Comparison of ENCODE assay signal across 9 cellular contexts in the genomic region with DNA sequence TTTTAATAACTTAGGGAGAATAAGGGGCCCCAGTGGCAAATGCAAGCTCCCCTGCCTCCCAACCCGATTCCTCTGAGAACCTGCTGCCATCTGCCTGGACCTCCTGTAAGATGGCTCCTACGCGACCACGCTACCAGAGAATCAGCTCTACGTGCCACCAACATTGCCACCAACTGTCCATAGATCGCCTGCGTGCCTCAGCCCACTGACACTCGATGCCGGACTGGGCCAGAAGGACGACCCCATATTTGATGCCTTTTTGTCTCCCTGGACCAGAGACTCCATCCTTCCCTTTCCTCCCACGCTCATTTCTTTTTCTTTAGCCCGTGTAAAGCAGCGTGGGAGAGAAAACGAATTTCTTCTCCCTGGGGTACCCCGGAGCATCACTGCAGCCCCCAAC. TPM values are rescaled to one million over a fixed set of nuclear protein-coding genes. Genes with fewer than 3 reads are reported as not detected.
A peak's percentile ranks its signal among the peaks of the same experiment; 100 is the strongest.
DNase-seq lines count a peak whose midpoint lies in the region; ATAC-seq and TF ChIP-seq lines count a peak whose summit lies in the region.
"Had no signal": no experiment of that assay in that cellular context is flagged by ENCODE, and none has a peak within 500 bp of the region (broad histone marks: within the 10 kb centered on the region; RNA-seq: fewer than 3 reads in every experiment).

No MANE protein-coding gene starts in this region.

- H3K27me3 ChIP-seq in BJ (ENCODE audit: control insufficient read depth, insufficient read depth, low read length) (no peaks in the 10 kb centered on the region), OCI-LY1 (ENCODE audit: insufficient read depth, low read length) (no peaks in the 10 kb centered on the region)

- H3K36me3 ChIP-seq in BJ (ENCODE audit: control insufficient read depth, insufficient read depth, low read length) (no peaks in the 10 kb centered on the region), OCI-LY1 (ENCODE audit: insufficient read depth, low read length) (peaks cover 14% of the 10 kb centered on the region; the same call in 1 of the 2 replicates)

- H2AFZ ChIP-seq in OCI-LY1 (ENCODE audit: low read length) = peak overlapping the region; percentile 85

- DNase-seq in BJ (ENCODE audit: low read depth) (no peak), left colon (peak; percentile 31 to 40)
- DNase-seq in stimulated activated naive B cell treated with anti-CD40 and anti-IgM and Interleukin-4, amounts not matched to agents 10 μg/mL and 1 μg/mL and 100 μg/mL, for 72 hours = peak; percentile 31

- peaks cover 0 to 3% (median 0%) of the 10 kb centered on the region in 5 experiments for H3K9me3 Mint-ChIP-seq in brain
- H3K9me3 Mint-ChIP-seq in stimulated activated naive B cell treated with anti-CD40 and anti-IgM and Interleukin-4, amounts not matched to agents 10 μg/mL and 1 μg/mL and 100 μg/mL, for 72 hours = no peaks in the 10 kb centered on the region

- peak; percentile 21 for ATAC-seq in GM18868 (IDR thresholded peaks at IDR 0.05; ENCODE audit: unreplicated experiment)
- peak; percentile 4 for ATAC-seq in HG03108 (IDR thresholded peaks at IDR 0.05; ENCODE audit: unreplicated experiment)
- no peak for ATAC-seq in left colon
- ATAC-seq in stimulated activated naive B cell treated with anti-CD40 and anti-IgM and Interleukin-4, amounts not matched to agents 10 μg/mL and 1 μg/mL and 100 μg/mL, for 72 hours (replicated peaks) = peak; percentile 29 to 31
- ATAC-seq in GM18519 (IDR thresholded peaks at IDR 0.05; ENCODE audit: low FRiP score, unreplicated experiment) = no peak

- peak overlapping the region; percentile 61 for H3K27ac ChIP-seq in OCI-LY1 (ENCODE audit: low read depth, low read length, poor library complexity, severe bottlenecking)

- peak overlapping the region; percentile 78 for H3K4me3 ChIP-seq in BJ (ENCODE audit: low read depth, low read length)
- H3K4me3 ChIP-seq in OCI-LY1 (ENCODE audit: low read depth, low read length, poor library complexity, severe bottlenecking) = peak overlapping the region; percentile 72

- no peaks in the 10 kb centered on the region for H4K20me1 ChIP-seq in OCI-LY1 (ENCODE audit: insufficient read depth, low read length)

- peaks cover 28% of the 10 kb centered on the region for H3K79me2 ChIP-seq in OCI-LY1 (ENCODE audit: insufficient read depth, low read length)

- H3K9me2 ChIP-seq in OCI-LY1 (ENCODE audit: low read depth, low read length) = no peaks in the 10 kb centered on the region

- peaks cover 28% of the 10 kb centered on the region for H3K4me1 ChIP-seq in OCI-LY1 (ENCODE audit: insufficient read depth, low read length, severe bottlenecking)

- CTCF ChIA-PET in BJ (lab: Yijun Ruan, JAX) = interaction anchor here (0.9 to 1.7 kb wide), 3 partner anchors 9 to 399 kb away, joined by 3 to 4 read pairs (median 3); no protein-coding TSS in a partner anchor

- H3K27me3 Mint-ChIP-seq in brain = peaks cover 3% of the 10 kb centered on the region
- H3K27me3 Mint-ChIP-seq in stimulated activated naive B cell treated with anti-CD40 and anti-IgM and Interleukin-4, amounts not matched to agents 10 μg/mL and 1 μg/mL and 100 μg/mL, for 72 hours = no peaks in the 10 kb centered on the region

- H3K27ac Mint-ChIP-seq in brain = peak overlapping the region; percentile 94 to 100 (median 98)
- peak overlapping the region; percentile 85 for H3K27ac Mint-ChIP-seq in stimulated activated naive B cell treated with anti-CD40 and anti-IgM and Interleukin-4, amounts not matched to agents 10 μg/mL and 1 μg/mL and 100 μg/mL, for 72 hours

- peak overlapping the region; percentile 86 to 95 (median 90) for H3K4me3 Mint-ChIP-seq in brain
- H3K4me3 Mint-ChIP-seq in stimulated activated naive B cell treated with anti-CD40 and anti-IgM and Interleukin-4, amounts not matched to agents 10 μg/mL and 1 μg/mL and 100 μg/mL, for 72 hours = peak overlapping the region; percentile 82 to 85

- H3K4me2 ChIP-seq in OCI-LY1 (ENCODE audit: low read length) = peak overlapping the region; percentile 97

- peaks cover 48% of the 10 kb centered on the region for H3K4me1 Mint-ChIP-seq in brain
- H3K4me1 Mint-ChIP-seq in stimulated activated naive B cell treated with anti-CD40 and anti-IgM and Interleukin-4, amounts not matched to agents 10 μg/mL and 1 μg/mL and 100 μg/mL, for 72 hours = peaks cover 15 to 21% of the 10 kb centered on the region in 2 donors

- TF ChIP-seq CTCF in BJ (IDR thresholded peaks at IDR 0.05; ENCODE audit: insufficient read depth, low read depth, low read length) (no peak), OCI-LY1 (IDR thresholded peaks at IDR 0.05; ENCODE audit: low read length) (no peak), brain (conservative IDR thresholded peaks at IDR 0.05) (no peak)

- POLR2A ChIA-PET in BJ (lab: Charles Lee) = interaction anchor here (0.6 kb wide), 1 partner anchor 946 kb away, joined by 4 read pairs; a partner anchor contains a TSS

- intact Hi-C loops in left colon (cut with DNase I, micrococcal nuclease) = no loop called here

- H3K9ac ChIP-seq in OCI-LY1 (ENCODE audit: low read length) = peak overlapping the region; percentile 91

- H3K9me3 ChIP-seq in OCI-LY1 (ENCODE audit: low read length) = no peaks in the 10 kb centered on the region

- H3F3A ChIP-seq in OCI-LY1 (ENCODE audit: insufficient read depth, low read length) = no peaks in the 10 kb centered on the region

- peaks cover 23% of the 10 kb centered on the region for H3K36me3 Mint-ChIP-seq in brain
- H3K36me3 Mint-ChIP-seq in stimulated activated naive B cell treated with anti-CD40 and anti-IgM and Interleukin-4, amounts not matched to agents 10 μg/mL and 1 μg/mL and 100 μg/mL, for 72 hours = peaks cover 7 to 12% of the 10 kb centered on the region in 2 donors

RNA-seq across cellular contexts. Expression of a gene that starts 0.6 kb away (rescaled TPM):
- polyA plus RNA-seq in BJ (2011; rRNA removed) (22.6 and 23.6 TPM in 2 replicates), brain (ENCODE audit: insufficient read depth, low read depth, low replicate concordance) (5.6 TPM)
- polyA minus RNA-seq in BJ (2011; rRNA and poly(A)+ RNA removed) = 46.6 and 74.3 TPM in 2 replicates
- 10 to 100 TPM; 18.1 to 23.8 TPM for total RNA-seq in left colon

RNA-seq across cellular contexts. Expression of a gene that starts 0.6 kb away (rescaled TPM):
- polyA plus RNA-seq in BJ (2011; rRNA removed) = not detected in 2 replicates
- not detected in 2 replicates for polyA minus RNA-seq in BJ (2011; rRNA and poly(A)+ RNA removed)
- polyA plus RNA-seq in brain (ENCODE audit: insufficient read depth, low read depth, low replicate concordance) = not detected
- total RNA-seq in left colon = not detected
- total RNA-seq: T-helper 1 cell treated with Interleukin-12 subunit alpha and Interleukin-12 subunit beta and Interleukin-4 antibody, amounts not matched to agents 30 ng/mL and 1 ng/mL, for 36 hours had no signal

Comparison
In these comparisons a context has a peak if more than half of its experiments do, and no peak if none do; other contexts are left out.
1. ATAC-seq: peak in GM18868 (single experiment), HG03108 (single experiment) and stimulated activated naive B cell treated with anti-CD40 and anti-IgM and Interleukin-4, amounts not matched to agents 10 μg/mL and 1 μg/mL and 100 μg/mL, for 72 hours (2 of 2); none in left colon (single experiment) and GM18519 (single experiment).